ENCODE assay signal across 11 cellular contexts in the genomic region with DNA sequence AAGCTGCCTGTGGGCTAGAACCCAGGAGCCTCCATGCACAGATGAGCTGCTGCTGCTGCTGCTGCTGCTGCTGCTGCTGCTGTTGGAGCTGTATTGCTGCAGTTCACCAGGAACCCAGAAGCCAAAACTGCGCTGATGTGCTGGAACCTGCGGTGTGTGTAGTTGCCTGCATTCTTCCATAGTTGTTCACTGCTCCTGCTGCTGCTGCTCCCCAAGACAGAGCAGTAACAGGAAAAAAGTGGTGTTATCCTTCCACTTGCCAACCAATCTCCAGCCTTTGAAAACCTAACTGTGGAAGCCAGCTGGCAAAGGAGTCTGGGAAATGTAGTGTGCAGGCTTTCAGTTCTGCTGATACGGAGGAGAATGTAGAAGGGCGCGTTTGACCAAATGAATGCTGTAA. TPM values are rescaled to one million over a fixed set of nuclear protein-coding genes. Genes with fewer than 3 reads are reported as not detected.
DNase-seq lines count a peak whose midpoint lies in the region; ATAC-seq and TF ChIP-seq lines count a peak whose summit lies in the region.
"Had no signal": no experiment of that assay in that cellular context is flagged by ENCODE, and none has a peak within 500 bp of the region (broad histone marks: within the 10 kb centered on the region; RNA-seq: fewer than 3 reads in every experiment).

No MANE protein-coding gene starts in this region.

- peak; percentile 11 for DNase-seq in activated CD8-positive, alpha-beta memory T cell treated with anti-CD3 and anti-CD28 coated beads for 24 hours
- no peak for DNase-seq in activated CD8-positive, alpha-beta memory T cell treated with anti-CD3 and anti-CD28 coated beads, Interleukin-2, amount 50 U/mL, for 4 hours
- peak; percentile 49 for DNase-seq in endodermal cell
- no peak for DNase-seq in left colon
- DNase-seq in type B pancreatic cell (ENCODE audit: extremely low spot score, unreplicated experiment): no peak
- DNase-seq in activated effector memory CD4-positive, alpha-beta T cell treated with Interleukin-2 at 50 U/mL for 16 hours: no peak
- DNase-seq in NK-92 (lab: John Stamatoyannopoulos, UW; ENCODE audit: unreplicated experiment): no peak
- no peak for DNase-seq in mesendoderm
- DNase-seq: 8988T, DND-41, NCI-H1105 treated with DMSO at 0.1 percent for 48 hours had no signal

- TF ChIP-seq CTCF in endodermal cell (conservative IDR thresholded peaks at IDR 0.05) (no peak), type B pancreatic cell (conservative IDR thresholded peaks at IDR 0.05) (no peak)

- no peak overlapping the region for H3K27ac Mint-ChIP-seq in endodermal cell
- peak overlapping the region; percentile 24 for H3K27ac Mint-ChIP-seq in type B pancreatic cell

- H3K36me3 Mint-ChIP-seq in endodermal cell (ENCODE audit: low read depth) (peaks cover 5% of the 10 kb centered on the region), type B pancreatic cell (peaks cover 4% of the 10 kb centered on the region)

- H3K9ac ChIP-seq in endodermal cell (ENCODE audit: extremely low read depth, low read length, poor library complexity, severe bottlenecking) (no peak overlapping the region), mesendoderm (ENCODE audit: low read length) (no peak overlapping the region)

- peaks cover 28% of the 10 kb centered on the region for H3K79me2 ChIP-seq in mesendoderm (ENCODE audit: control insufficient read depth, insufficient read depth, low read length)

- 94 to 95% methylated on average over 5 of the region's 5 CpGs for WGBS in endodermal cell (ENCODE audit: insufficient coverage in 1 of 2, insufficient read length in 1 of 2), 2 experiments
- WGBS in mesendoderm (ENCODE audit: extremely low coverage, insufficient coverage, low lambda C conversion rate): no CpG with 5 or more reads among the region's 5 CpGs

- H3K4ac ChIP-seq in mesendoderm (ENCODE audit: low read depth, low read length): no peak overlapping the region

- H3K56ac ChIP-seq in mesendoderm (ENCODE audit: low read length): no peak overlapping the region

- no peak overlapping the region for H2BK120ac ChIP-seq in mesendoderm (ENCODE audit: low read depth, low read length)

- intact Hi-C loops in left colon (cut with DNase I, micrococcal nuclease): no loop called here

- no peak overlapping the region for H2AK5ac ChIP-seq in mesendoderm (ENCODE audit: low read length)

- H3K4me3 Mint-ChIP-seq in endodermal cell (no peak overlapping the region), type B pancreatic cell (peak overlapping the region; percentile 9)

- H3K27me3 Mint-ChIP-seq in endodermal cell (ENCODE audit: insufficient read depth): no peaks in the 10 kb centered on the region
- no peaks in the 10 kb centered on the region for H3K27me3 Mint-ChIP-seq in type B pancreatic cell

- H3K27me3 ChIP-seq in endodermal cell (ENCODE audit: control insufficient read depth, insufficient read depth, low read length, poor library complexity, severe bottlenecking) (no peaks in the 10 kb centered on the region), mesendoderm (ENCODE audit: insufficient read depth, low read length, poor library complexity) (no peaks in the 10 kb centered on the region)

- H3K79me1 ChIP-seq in mesendoderm (ENCODE audit: low read length): peaks cover 20% of the 10 kb centered on the region

- no peak overlapping the region for H2BK5ac ChIP-seq in mesendoderm (ENCODE audit: low read length)

- H3K9me3 Mint-ChIP-seq in endodermal cell: no peaks in the 10 kb centered on the region
- H3K9me3 Mint-ChIP-seq in type B pancreatic cell: peaks cover 3% of the 10 kb centered on the region

- ATAC-seq in left colon: peak; percentile 30

- H3K23ac ChIP-seq in mesendoderm (ENCODE audit: low read length): no peak overlapping the region

- no peaks in the 10 kb centered on the region for H3K9me3 ChIP-seq in endodermal cell (ENCODE audit: control insufficient read depth, low read length)

- H4K5ac ChIP-seq in mesendoderm (ENCODE audit: low read length): no peak overlapping the region

- no peak overlapping the region for H3K4me2 ChIP-seq in mesendoderm (ENCODE audit: low read length)

- H3K4me3 ChIP-seq in endodermal cell (ENCODE audit: low read length) (no peak overlapping the region), mesendoderm (ENCODE audit: low read length) (no peak overlapping the region)

- H3K4me1 Mint-ChIP-seq in endodermal cell (peaks cover 27% of the 10 kb centered on the region), type B pancreatic cell (ENCODE audit: unreplicated experiment) (peaks cover 51% of the 10 kb centered on the region)

- H3K4me1 ChIP-seq in endodermal cell (ENCODE audit: control insufficient read depth, insufficient read depth, low read length): peaks cover 18% of the 10 kb centered on the region
- H3K4me1 ChIP-seq in mesendoderm (ENCODE audit: control insufficient read depth, low read depth, low read length): peaks cover 6% of the 10 kb centered on the region

- no peaks in the 10 kb centered on the region for H3K36me3 ChIP-seq in endodermal cell (ENCODE audit: control insufficient read depth, insufficient read depth, low read length)
- H3K36me3 ChIP-seq in mesendoderm (ENCODE audit: control insufficient read depth, insufficient read depth, low read length): no peaks in the 10 kb centered on the region

- peak overlapping the region; percentile 0 for H3K27ac ChIP-seq in endodermal cell (ENCODE audit: low read depth, low read length)
- no peak overlapping the region for H3K27ac ChIP-seq in mesendoderm (ENCODE audit: low read depth, low read length)

- H3K18ac ChIP-seq in mesendoderm (ENCODE audit: low read length): no peak overlapping the region

- no peak overlapping the region for H4K8ac ChIP-seq in mesendoderm (ENCODE audit: low read depth, low read length)

- no peak overlapping the region for H2BK15ac ChIP-seq in mesendoderm (replicated peaks; ENCODE audit: low read depth)

RNA-seq across cellular contexts. Expression of a gene that starts 37.9 kb away (rescaled TPM):
- 10 to 100 TPM; 41.4 to 41.6 TPM for total RNA-seq in endodermal cell
- polyA plus RNA-seq in endodermal cell (2013, experiment 1 of 2): 42.6 TPM
- 40.6 TPM for polyA plus RNA-seq in endodermal cell (2013, experiment 2 of 2)
- total RNA-seq in left colon: 10 to 100 TPM; 65.8 to 73.1 TPM
- 54.1 and 72.3 TPM in 2 replicates for total RNA-seq in type B pancreatic cell (ENCODE audit: low replicate concordance)
- polyA plus RNA-seq in mesendoderm (2013, experiment 1 of 2): 35.2 TPM
- polyA plus RNA-seq in mesendoderm (2013, experiment 2 of 2): 35.5 TPM

RNA-seq across cellular contexts. Expression of a gene that starts 48.1 kb away (rescaled TPM):
- total RNA-seq in endodermal cell: 100 to 1,000 TPM; 162 to 214 TPM
- polyA plus RNA-seq in endodermal cell (2013, experiment 1 of 2): 187 TPM
- polyA plus RNA-seq in endodermal cell (2013, experiment 2 of 2): 181 TPM
- total RNA-seq in left colon: 100 to 1,000 TPM; 123 to 138 TPM
- total RNA-seq in type B pancreatic cell (ENCODE audit: low replicate concordance): 128 and 135 TPM in 2 replicates
- polyA plus RNA-seq in mesendoderm (2013, experiment 1 of 2): 166 TPM
- polyA plus RNA-seq in mesendoderm (2013, experiment 2 of 2): 156 TPM

Comparison
In these comparisons a context has a peak if more than half of its experiments do, and no peak if none do; other contexts are left out.
1. DNase-seq: peak in activated CD8-positive, alpha-beta memory T cell treated with anti-CD3 and anti-CD28 coated beads for 24 hours (single experiment) and endodermal cell (single experiment); none in activated CD8-positive, alpha-beta memory T cell treated with anti-CD3 and anti-CD28 coated beads, Interleukin-2, amount 50 U/mL, for 4 hours (single experiment), left colon (0 of 2), type B pancreatic cell (single experiment), activated effector memory CD4-positive, alpha-beta T cell treated with Interleukin-2 at 50 U/mL for 16 hours (single experiment), NK-92 (single experiment) and mesendoderm (single experiment).